13 cellular contexts compared by ENCODE assay signal in the genomic region with DNA sequence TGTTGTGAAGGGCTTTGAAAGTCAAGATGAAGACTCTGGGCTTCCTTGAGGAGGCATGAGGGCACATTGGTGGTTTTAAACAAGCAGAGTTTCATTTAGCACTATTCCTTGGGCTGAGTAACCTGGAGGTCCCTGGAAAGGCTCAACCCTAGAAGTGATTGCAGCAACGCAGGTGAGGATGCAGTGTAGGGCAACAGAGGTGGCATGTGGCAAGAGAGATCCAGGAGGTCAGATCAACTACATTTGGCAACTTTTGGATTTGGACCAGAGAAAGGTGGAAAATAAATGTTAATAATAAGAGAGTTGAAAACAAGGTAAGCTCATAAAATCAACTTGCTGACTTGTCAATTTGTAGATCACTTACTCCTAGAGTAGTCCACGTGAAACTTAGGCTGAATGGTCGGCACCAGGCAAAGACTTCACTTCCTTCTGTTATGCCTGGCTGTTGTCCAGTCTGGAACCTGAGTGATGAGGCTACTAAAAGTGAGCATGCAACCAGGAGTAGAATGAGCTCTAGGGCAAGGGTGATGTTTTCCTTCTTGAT.
DNase-seq lines count a peak whose midpoint lies in the region; ATAC-seq and TF ChIP-seq lines count a peak whose summit lies in the region.
"Had no signal": no experiment of that assay in that cellular context is flagged by ENCODE, and none has a peak within 500 bp of the region (broad histone marks: within the 10 kb centered on the region; RNA-seq: fewer than 3 reads in every experiment).

No MANE protein-coding gene starts in this region.

- no peaks in the 10 kb centered on the region for H3K36me3 ChIP-seq in IMR-90 (ENCODE audit: control insufficient read depth, insufficient read depth, low read length)
- H3K36me3 ChIP-seq: BLaER1 had no signal

- H3K14ac ChIP-seq in IMR-90 (replicated peaks; ENCODE audit: low read depth, low read length): no peak overlapping the region

- in situ Hi-C loops in IMR-90 (cut with MboI; ENCODE audit: low sequenced_read_pairs): loop anchor here (10.0 kb wide), 1 partner anchor 599 kb away; no protein-coding TSS in a partner anchor

- H3K9me3 Mint-ChIP-seq in brain: peaks cover 0 to 8% (median 4%) of the 10 kb centered on the region in 5 experiments
- no peaks in the 10 kb centered on the region for H3K9me3 Mint-ChIP-seq in nephron
- no peaks in the 10 kb centered on the region for H3K9me3 Mint-ChIP-seq in stimulated activated effector memory CD8-positive, alpha-beta T cell treated with anti-CD3 and anti-CD28 coated beads, Interleukin-12 subunit alpha, Interleukin-12 subunit beta, amount 100 ng/mL, for 72 hours
- peaks cover 3% of the 10 kb centered on the region for H3K9me3 Mint-ChIP-seq in activated naive CD8-positive, alpha-beta T cell treated with anti-CD3 and anti-CD28 coated beads, Interleukin-2, amount 50 U/mL, for 24 hours
- H3K9me3 Mint-ChIP-seq: GM23338 had no signal

- H3K79me1 ChIP-seq in IMR-90 (ENCODE audit: low read depth in 1 of 2, low read length in 2 of 2): no peaks in the 10 kb centered on the region

- no peak overlapping the region for H2BK120ac ChIP-seq in IMR-90 (ENCODE audit: low read depth, low read length)

- DNase-seq in IMR-90: no peak
- DNase-seq in stimulated activated effector memory CD8-positive, alpha-beta T cell treated with anti-CD3 and anti-CD28 coated beads, Interleukin-12 subunit alpha, Interleukin-12 subunit beta, amount 100 ng/mL, for 72 hours (ENCODE audit: low spot score in 2 of 2): no peak
- no peak for DNase-seq in NCI-H1694 treated with DMSO at 0.1 percent for 48 hours (lab: John Stamatoyannopoulos, UW)
- no peak for DNase-seq in activated naive CD8-positive, alpha-beta T cell treated with anti-CD3 and anti-CD28 coated beads, Interleukin-2, amount 50 U/mL, for 24 hours
- no peak for DNase-seq in Ammon's horn (ENCODE audit: low spot score)
- DNase-seq: CD4-positive, CD25-positive, alpha-beta regulatory T cell; H7 had no signal

- H3K27ac ChIP-seq in IMR-90 (ENCODE audit: insufficient read depth, low read length): no peak overlapping the region
- H3K27ac ChIP-seq: BLaER1 had no signal

- POLR2A ChIA-PET in IMR-90 (lab: Charles Lee; ENCODE audit: unreplicated experiment): no interaction called here

- no peaks in the 10 kb centered on the region for H4K20me1 ChIP-seq in IMR-90 (ENCODE audit: insufficient read depth, low read length)
- H4K20me1 ChIP-seq: BLaER1 had no signal

- no peak overlapping the region for H2AK9ac ChIP-seq in IMR-90 (replicated peaks; ENCODE audit: low read depth, low read length, poor library complexity)

- CTCF ChIA-PET in IMR-90 (lab: Yijun Ruan, JAX): no interaction called here

- H3K36me3 Mint-ChIP-seq in brain: no peaks in the 10 kb centered on the region
- H3K36me3 Mint-ChIP-seq in nephron (ENCODE audit: low read depth): no peaks in the 10 kb centered on the region
- no peaks in the 10 kb centered on the region for H3K36me3 Mint-ChIP-seq in stimulated activated effector memory CD8-positive, alpha-beta T cell treated with anti-CD3 and anti-CD28 coated beads, Interleukin-12 subunit alpha, Interleukin-12 subunit beta, amount 100 ng/mL, for 72 hours
- no peaks in the 10 kb centered on the region for H3K36me3 Mint-ChIP-seq in activated naive CD8-positive, alpha-beta T cell treated with anti-CD3 and anti-CD28 coated beads, Interleukin-2, amount 50 U/mL, for 24 hours (ENCODE audit: low read depth)
- H3K36me3 Mint-ChIP-seq: CD4-positive, CD25-positive, alpha-beta regulatory T cell had no signal

- H3K4me1 Mint-ChIP-seq in brain (peaks cover 22% of the 10 kb centered on the region), nephron (peaks cover 30% of the 10 kb centered on the region)
- no peaks in the 10 kb centered on the region for H3K4me1 Mint-ChIP-seq in stimulated activated effector memory CD8-positive, alpha-beta T cell treated with anti-CD3 and anti-CD28 coated beads, Interleukin-12 subunit alpha, Interleukin-12 subunit beta, amount 100 ng/mL, for 72 hours
- H3K4me1 Mint-ChIP-seq in activated naive CD8-positive, alpha-beta T cell treated with anti-CD3 and anti-CD28 coated beads, Interleukin-2, amount 50 U/mL, for 24 hours: no peaks in the 10 kb centered on the region
- H3K4me1 Mint-ChIP-seq: GM23338 had no signal

- intact Hi-C loops in IMR-90 (cut with micrococcal nuclease): no loop called here

- H3K4ac ChIP-seq in IMR-90 (ENCODE audit: low read depth, low read length): no peak overlapping the region

- H3K9ac ChIP-seq in IMR-90 (ENCODE audit: low read depth, low read length): no peak overlapping the region
- H3K9ac ChIP-seq: BLaER1 had no signal

- H3K27me3 Mint-ChIP-seq in brain (no peaks in the 10 kb centered on the region), nephron (ENCODE audit: low read depth) (peaks cover 4% of the 10 kb centered on the region)
- peaks cover 18% of the 10 kb centered on the region for H3K27me3 Mint-ChIP-seq in activated naive CD8-positive, alpha-beta T cell treated with anti-CD3 and anti-CD28 coated beads, Interleukin-2, amount 50 U/mL, for 24 hours
- H3K27me3 Mint-ChIP-seq: CD4-positive, CD25-positive, alpha-beta regulatory T cell had no signal

- 0 out of 2 replicates have a peak, but pooled peaks cover 2% of the 10 kb centered on the region for H3K4me1 ChIP-seq in IMR-90 (ENCODE audit: control insufficient read depth, insufficient read depth, low read length)

- H2AFZ ChIP-seq in IMR-90 (replicated peaks; ENCODE audit: low read length, poor library complexity): no peak overlapping the region
- H2AFZ ChIP-seq: GM23338 had no signal

- no peak overlapping the region for H2BK5ac ChIP-seq in IMR-90 (ENCODE audit: low read depth, low read length, poor library complexity, severe bottlenecking)

- ATAC-seq in IMR-90 (ENCODE audit: low read depth) (no peak), GM21529 (IDR thresholded peaks at IDR 0.05; ENCODE audit: unreplicated experiment) (no peak)
- ATAC-seq in stimulated activated effector memory CD8-positive, alpha-beta T cell treated with anti-CD3 and anti-CD28 coated beads, Interleukin-12 subunit alpha, Interleukin-12 subunit beta, amount 100 ng/mL, for 72 hours: no peak
- no peak for ATAC-seq in activated naive CD8-positive, alpha-beta T cell treated with anti-CD3 and anti-CD28 coated beads, Interleukin-2, amount 50 U/mL, for 24 hours
- ATAC-seq: GM12878, GM23338 had no signal

- dilution Hi-C loops in IMR-90 (cut with HindIII; ENCODE audit: low sequenced_read_pairs, unreplicated experiment): no loop called here

- no peak for TF ChIP-seq POLR2A in IMR-90 (IDR thresholded peaks at IDR 0.05; ENCODE audit: low read depth, low read length)

- H3K27ac Mint-ChIP-seq in brain (peak overlapping the region in 3 of 5 experiments; percentile 26 to 67 (median 28)), nephron (peak overlapping the region; percentile 54 to 87 (median 74))
- peak overlapping the region; percentile 16 for H3K27ac Mint-ChIP-seq in stimulated activated effector memory CD8-positive, alpha-beta T cell treated with anti-CD3 and anti-CD28 coated beads, Interleukin-12 subunit alpha, Interleukin-12 subunit beta, amount 100 ng/mL, for 72 hours
- H3K27ac Mint-ChIP-seq in activated naive CD8-positive, alpha-beta T cell treated with anti-CD3 and anti-CD28 coated beads, Interleukin-2, amount 50 U/mL, for 24 hours: no peak overlapping the region
- H3K27ac Mint-ChIP-seq: GM23338 had no signal

- no peak overlapping the region for H2AK5ac ChIP-seq in IMR-90 (ENCODE audit: low read depth, low read length)

- H3K4me2 ChIP-seq in IMR-90 (ENCODE audit: low read depth, low read length): no peak overlapping the region
- H3K4me2 ChIP-seq: BLaER1, GM23338 had no signal

- H3K9me1 ChIP-seq in IMR-90 (ENCODE audit: insufficient read depth, low read length): no peaks in the 10 kb centered on the region; the same call in 1 of the 2 replicates

- H4K5ac ChIP-seq in IMR-90 (ENCODE audit: low read depth, low read length): no peak overlapping the region

- no peaks in the 10 kb centered on the region for H3K9me3 ChIP-seq in IMR-90 (ENCODE audit: control insufficient read depth, insufficient read depth, low read length)
- H3K9me3 ChIP-seq: BLaER1 had no signal

- H3K27me3 ChIP-seq in IMR-90 (ENCODE audit: control insufficient read depth, insufficient read depth, low read length): peaks cover 5% of the 10 kb centered on the region; the same call in 1 of the 2 replicates
- H3K27me3 ChIP-seq: BLaER1 had no signal

- TF ChIP-seq CTCF in IMR-90 (conservative IDR thresholded peaks at IDR 0.05; ENCODE audit: low read depth, low read length): no peak
- no peak for TF ChIP-seq CTCF in brain (conservative IDR thresholded peaks at IDR 0.05)
- TF ChIP-seq CTCF in nephron (IDR thresholded peaks at IDR 0.05; ENCODE audit: unreplicated experiment in 3 of 3): no peak

- H4K8ac ChIP-seq in IMR-90 (ENCODE audit: low read depth in 2 of 2, low read length in 2 of 2): no peak overlapping the region

- H2BK15ac ChIP-seq in IMR-90 (ENCODE audit: low read depth, low read length): no peak overlapping the region

- H3K23ac ChIP-seq in IMR-90 (ENCODE audit: low read depth, low read length): no peak overlapping the region

- H3K4me3 ChIP-seq in IMR-90 (ENCODE audit: insufficient read depth, low read depth, low read length): no peak overlapping the region
- H3K4me3 ChIP-seq: BLaER1, GM12878, GM23338 had no signal

- BruUV-seq in IMR-90 (replicated peaks; lab: Mats Ljungman, UMichigan): no TSS peak

- H3K56ac ChIP-seq in IMR-90 (ENCODE audit: extremely low read depth, insufficient read depth, low read length): no peak overlapping the region

- TF ChIP-seq RAD21 in IMR-90 (IDR thresholded peaks at IDR 0.05; ENCODE audit: low read length): no peak

- H2BK20ac ChIP-seq in IMR-90 (ENCODE audit: low read depth, low read length): no peak overlapping the region

- WGBS in IMR-90 (ENCODE audit: extremely low coverage in 2 of 2, insufficient read length in 1 of 2), 2 experiments: 100% methylated on average over 1 of the region's 3 CpGs; no CpG with 5 or more reads in 1 of the 2 experiments

- H3K18ac ChIP-seq in IMR-90 (ENCODE audit: low read depth, low read length): no peak overlapping the region

- H3K4me3 Mint-ChIP-seq in brain (peak overlapping the region in 1 of 5 experiments; percentile 44), nephron (no peak overlapping the region)
- H3K4me3 Mint-ChIP-seq in stimulated activated effector memory CD8-positive, alpha-beta T cell treated with anti-CD3 and anti-CD28 coated beads, Interleukin-12 subunit alpha, Interleukin-12 subunit beta, amount 100 ng/mL, for 72 hours: no peak overlapping the region
- no peak overlapping the region for H3K4me3 Mint-ChIP-seq in activated naive CD8-positive, alpha-beta T cell treated with anti-CD3 and anti-CD28 coated beads, Interleukin-2, amount 50 U/mL, for 24 hours
- H3K4me3 Mint-ChIP-seq: CD4-positive, CD25-positive, alpha-beta regulatory T cell; GM23338 had no signal

- H4K91ac ChIP-seq in IMR-90 (ENCODE audit: insufficient read depth, low read depth, low read length): no peak overlapping the region
